ENCODE assay signal across 1 cellular context in genomic region chr20:45969712-45970634, GRCh38.
A peak's percentile ranks its signal among the peaks of the same experiment; 100 is the strongest.
TF ChIP-seq lines count a peak whose summit lies in the region.

No MANE protein-coding gene starts in this region.

TF ChIP-seq in HepG2, 621 proteins besides CTCF, POLR2A, EP300 and RAD21 (continued from another document and continues in another):
- TF ChIP-seq ZBTB39 (CRISPR knock-in tag; IDR thresholded peaks at IDR 0.05) (no peak), TIGD3 (CRISPR knock-in tag; IDR thresholded peaks at IDR 0.05; ENCODE audit: borderline replicate concordance) (0 out of 2 replicates have a peak, but pooled peaks have one; percentile 69), ZMYM3 (CRISPR knock-in tag; IDR thresholded peaks at IDR 0.05) (0 out of 2 replicates have a peak, but pooled peaks have one; percentile 11), CSRNP2 (CRISPR knock-in tag; conservative IDR thresholded peaks at IDR 0.05; ENCODE audit: low read depth) (no peak), ZNF276 (CRISPR knock-in tag; IDR thresholded peaks at IDR 0.05; ENCODE audit: low read depth) (0 out of 2 replicates have a peak, but pooled peaks have one; percentile 46), KLF16 (CRISPR knock-in tag; IDR thresholded peaks at IDR 0.05) (peak in 1 of 2 experiments; percentile 59; a peak in 1 of 4 replicates), TEAD3 (CRISPR knock-in tag; optimal IDR thresholded peaks at IDR 0.05; ENCODE audit: borderline replicate concordance) (peak; percentile 55), ZNF629 (CRISPR knock-in tag; conservative IDR thresholded peaks at IDR 0.05) (peak; percentile 36), ZBTB21 (CRISPR knock-in tag; IDR thresholded peaks at IDR 0.05) (no peak), POLR2AphosphoS2 (IDR thresholded peaks at IDR 0.05; ENCODE audit: low read depth, low read length) (peak; percentile 18; the same call in 1 of the 2 replicates), ZFP90 (CRISPR knock-in tag; IDR thresholded peaks at IDR 0.05; ENCODE audit: borderline replicate concordance) (peak; percentile 97; the same call in 1 of the 2 replicates), HNF1A (IDR thresholded peaks at IDR 0.05; ENCODE audit: low read depth) (no peak), HNF1A (CRISPR knock-in tag; IDR thresholded peaks at IDR 0.05; ENCODE audit: borderline replicate concordance) (no peak), ZBTB2 (CRISPR knock-in tag; IDR thresholded peaks at IDR 0.05; ENCODE audit: low read depth) (no peak), ZNF33A (CRISPR knock-in tag; IDR thresholded peaks at IDR 0.05; ENCODE audit: borderline replicate concordance) (no peak), PHF20 (CRISPR knock-in tag; IDR thresholded peaks at IDR 0.05) (0 out of 2 replicates have a peak, but pooled peaks have one; percentile 24), ZNF407 (CRISPR knock-in tag; IDR thresholded peaks at IDR 0.05; ENCODE audit: not compliant biosample characterization) (peak; percentile 25), MXD3 (CRISPR knock-in tag; IDR thresholded peaks at IDR 0.05) (0 out of 2 replicates have a peak, but pooled peaks have one; percentile 39), NR2F6 (IDR thresholded peaks at IDR 0.05) (no peak), NR2F6 (CRISPR knock-in tag; IDR thresholded peaks at IDR 0.05) (no peak), SAP130 (CRISPR knock-in tag; IDR thresholded peaks at IDR 0.05; ENCODE audit: low read depth) (peak; percentile 34; the same call in 1 of the 2 replicates), NR0B2 (CRISPR knock-in tag; IDR thresholded peaks at IDR 0.05) (peak; percentile 68; the same call in 1 of the 2 replicates), LCORL (IDR thresholded peaks at IDR 0.05) (no peak), LCORL (CRISPR knock-in tag; IDR thresholded peaks at IDR 0.05) (no peak), SOX6 (IDR thresholded peaks at IDR 0.05) (no peak), SOX6 (CRISPR knock-in tag; IDR thresholded peaks at IDR 0.05) (peak; percentile 27; the same call in 1 of the 2 replicates), ZC3H4 (CRISPR knock-in tag; IDR thresholded peaks at IDR 0.05; ENCODE audit: borderline replicate concordance) (0 out of 2 replicates have a peak, but pooled peaks have one; percentile 38), ZGPAT (CRISPR knock-in tag; IDR thresholded peaks at IDR 0.05) (no peak; the same call in 1 of the 2 replicates)
